Comparison of ENCODE assay signal across 16 cellular contexts in genomic region chr19:7152568-7152967, GRCh38.
DNase-seq lines count a peak whose midpoint lies in the region; ATAC-seq and TF ChIP-seq lines count a peak whose summit lies in the region.
"Had no signal": no experiment of that assay in that cellular context is flagged by ENCODE, and none has a peak within 500 bp of the region (broad histone marks: within the 10 kb centered on the region; RNA-seq: fewer than 3 reads in every experiment).

No MANE protein-coding gene starts in this region.

- H3K36me3 ChIP-seq in SK-N-SH (replicated peaks in 1 of 2; ENCODE audit: control insufficient read depth in 1 of 2, insufficient read depth in 2 of 2, low read length in 1 of 2) (no peaks in the 10 kb centered on the region), sigmoid colon (peaks cover 5 to 43% (median 9%) of the 10 kb centered on the region in 4 donors), stomach (peaks cover 5 to 78% (median 59%) of the 10 kb centered on the region in 4 donors)
- H3K36me3 ChIP-seq: prostate gland had no signal

- CTCF ChIA-PET in SK-N-SH (lab: Yijun Ruan, JAX): interaction anchor here (0.9 kb wide), 1 partner anchor 188 kb away, joined by 5 read pairs; no protein-coding TSS in a partner anchor

- H3K27ac Mint-ChIP-seq in chondrocyte (ENCODE audit: unreplicated experiment): no peak overlapping the region

- H3K4me2 ChIP-seq in SK-N-SH: no peak overlapping the region

- no peaks in the 10 kb centered on the region for H3K9me3 ChIP-seq in SK-N-SH
- H3K9me3 ChIP-seq in sigmoid colon: no peaks in the 10 kb centered on the region
- H3K9me3 ChIP-seq in stomach: no peaks in the 10 kb centered on the region
- H3K9me3 ChIP-seq: esophagus muscularis mucosa, prostate gland had no signal

- no peak for TF ChIP-seq RAD21 in SK-N-SH (IDR thresholded peaks at IDR 0.05; ENCODE audit: low read length)

- peaks cover 7% of the 10 kb centered on the region for H3K36me3 Mint-ChIP-seq in chondrocyte (ENCODE audit: low read depth)

- no peaks in the 10 kb centered on the region for H3K9me2 ChIP-seq in SK-N-SH

- H3K4me1 ChIP-seq in SK-N-SH (ENCODE audit: control insufficient read depth in 1 of 2, insufficient read depth in 2 of 2, low read depth in 1 of 2, low read length in 1 of 2): no peaks in the 10 kb centered on the region
- peaks cover 0 to 8% (median 2%) of the 10 kb centered on the region in 4 donors for H3K4me1 ChIP-seq in sigmoid colon
- H3K4me1 ChIP-seq in stomach: no peaks in the 10 kb centered on the region
- H3K4me1 ChIP-seq: prostate gland had no signal

- H3K4me3 ChIP-seq in SK-N-SH (ENCODE audit: low read depth in 2 of 2, low read length in 1 of 2) (no peak overlapping the region), sigmoid colon (no peak overlapping the region), stomach (no peak overlapping the region)
- H3K4me3 ChIP-seq: esophagus muscularis mucosa, prostate gland had no signal

- H3K27me3 Mint-ChIP-seq in chondrocyte (ENCODE audit: low read depth): no peaks in the 10 kb centered on the region

- TF ChIP-seq POLR2A in sigmoid colon (IDR thresholded peaks at IDR 0.05) (no peak), stomach (IDR thresholded peaks at IDR 0.05) (no peak)

- H3K9me3 Mint-ChIP-seq in chondrocyte (ENCODE audit: low read depth): no peaks in the 10 kb centered on the region

- H3K27me3 ChIP-seq in SK-N-SH (ENCODE audit: insufficient read depth) (no peaks in the 10 kb centered on the region), sigmoid colon (no peaks in the 10 kb centered on the region), stomach (no peaks in the 10 kb centered on the region)
- H3K27me3 ChIP-seq: esophagus muscularis mucosa had no signal

- no peaks in the 10 kb centered on the region for H3K79me2 ChIP-seq in SK-N-SH (ENCODE audit: insufficient read depth)

- TF ChIP-seq CTCF in SK-N-SH (IDR thresholded peaks at IDR 0.05): no peak
- TF ChIP-seq CTCF in chondrocyte (IDR thresholded peaks at IDR 0.05): no peak
- no peak for TF ChIP-seq CTCF in sigmoid colon (IDR thresholded peaks at IDR 0.05)
- no peak for TF ChIP-seq CTCF in stomach (IDR thresholded peaks at IDR 0.05)

- H3K4me3 Mint-ChIP-seq in chondrocyte (ENCODE audit: unreplicated experiment): no peak overlapping the region

- WGBS in SK-N-SH (ENCODE audit: low lambda C conversion rate): 57% methylated on average over 9 of the region's 13 CpGs
- WGBS in sigmoid colon, 2 donors: 71 to 84% methylated on average over 13 of the region's 13 CpGs
- WGBS in stomach, 5 donors: 58 to 80% (median 70%) methylated on average over 13 of the region's 13 CpGs

- DNase-seq in SK-N-SH (peak; percentile 26), LHCN-M2 (ENCODE audit: low read depth) (peak; percentile 11), chondrocyte (ENCODE audit: low spot score) (peak; percentile 48), sigmoid colon (peak; percentile 48), KG1 (lab: John Stamatoyannopoulos, UW) (no peak), stomach (no peak)
- DNase-seq: anterior cingulate cortex, cortex of kidney, DMS153, head of caudate nucleus, NCI-H2171, SHP77 treated with DMSO at 0.1 percent for 48 hours had no signal

- peaks cover 3% of the 10 kb centered on the region for H3K4me1 Mint-ChIP-seq in chondrocyte (ENCODE audit: low read depth)

- no peak overlapping the region for H3K9ac ChIP-seq in SK-N-SH

- H3K27ac ChIP-seq in SK-N-SH (ENCODE audit: low read depth in 2 of 2, low read length in 1 of 2) (no peak overlapping the region), sigmoid colon (no peak overlapping the region), stomach (no peak overlapping the region)
- H3K27ac ChIP-seq: esophagus muscularis mucosa, prostate gland had no signal

- intact Hi-C loops in sigmoid colon (cut with DNase I) (no loop called here), stomach (cut with DNase I; ENCODE audit: low total_unique reads) (no loop called here)

- no peak for ATAC-seq in SK-N-SH treated with all-trans-retinoic acid at 6 μM for 48 hours
- ATAC-seq in HG03280 (IDR thresholded peaks at IDR 0.05; ENCODE audit: unreplicated experiment): no peak

- H2AFZ ChIP-seq in SK-N-SH (ENCODE audit: low read depth): no peak overlapping the region

- POLR2A ChIA-PET in SK-N-SH (lab: Yijun Ruan, JAX): interaction anchor here (1.0 kb wide), 1 partner anchor 12 kb away, joined by 3 read pairs; no protein-coding TSS in a partner anchor

- TF ChIP-seq EP300 in SK-N-SH (IDR thresholded peaks at IDR 0.05; ENCODE audit: borderline replicate concordance in 1 of 2, low read depth in 1 of 2, low read length in 1 of 2) (no peak), sigmoid colon (IDR thresholded peaks at IDR 0.05) (no peak), stomach (IDR thresholded peaks at IDR 0.05) (no peak)

- no peaks in the 10 kb centered on the region for H4K20me1 ChIP-seq in SK-N-SH (ENCODE audit: insufficient read depth)

- no peaks in the 10 kb centered on the region for H3F3A ChIP-seq in SK-N-SH (replicated peaks; ENCODE audit: insufficient read depth)

TF ChIP-seq in SK-N-SH, 30 proteins besides CTCF, POLR2A, EP300 and RAD21 (continues in another document):
- TF ChIP-seq FOXJ3 (CRISPR knock-in tag; IDR thresholded peaks at IDR 0.05): no peak
- no peak for TF ChIP-seq RCOR1 (IDR thresholded peaks at IDR 0.05; ENCODE audit: low read length)
- no peak for TF ChIP-seq IRF3 (IDR thresholded peaks at IDR 0.05; ENCODE audit: low read depth, low read length)
- no peak for TF ChIP-seq SMC3 (IDR thresholded peaks at IDR 0.05; ENCODE audit: low read depth, low read length)
- TF ChIP-seq CHD2 (IDR thresholded peaks at IDR 0.05; ENCODE audit: low read length, partially characterized antibody): no peak
- no peak for TF ChIP-seq MAX (IDR thresholded peaks at IDR 0.05; ENCODE audit: low read depth)
- no peak for TF ChIP-seq EZH2phosphoT487 (IDR thresholded peaks at IDR 0.05; ENCODE audit: borderline replicate concordance, low read depth)
- no peak for TF ChIP-seq YY1 (IDR thresholded peaks at IDR 0.05; ENCODE audit: low read depth)
- TF ChIP-seq GATA2 (CRISPR knock-in tag; IDR thresholded peaks at IDR 0.05): no peak
- no peak for TF ChIP-seq POLR2AphosphoS5 (IDR thresholded peaks at IDR 0.05; ENCODE audit: low read depth, low read length)
- no peak for TF ChIP-seq NFIC (IDR thresholded peaks at IDR 0.05; ENCODE audit: borderline replicate concordance)

TF ChIP-seq in SK-N-SH treated with all-trans-retinoic acid at 6 μM for 48 hours, 23 proteins besides CTCF, POLR2A, EP300 and RAD21 (continues in another document):
- no peak for TF ChIP-seq TCF4 (CRISPR knock-in tag; IDR thresholded peaks at IDR 0.05; ENCODE audit: borderline replicate concordance)
- TF ChIP-seq OSR1 (CRISPR knock-in tag; IDR thresholded peaks at IDR 0.05): no peak
- no peak for TF ChIP-seq BACH2 (CRISPR knock-in tag; IDR thresholded peaks at IDR 0.05; ENCODE audit: borderline replicate concordance)
- TF ChIP-seq GLIS3 (CRISPR knock-in tag; IDR thresholded peaks at IDR 0.05): no peak
- TF ChIP-seq POU6F1 (CRISPR knock-in tag; IDR thresholded peaks at IDR 0.05; ENCODE audit: borderline replicate concordance, low read depth): no peak
- no peak for TF ChIP-seq ISL1 (CRISPR knock-in tag; IDR thresholded peaks at IDR 0.05)
- no peak for TF ChIP-seq PATZ1 (CRISPR knock-in tag; IDR thresholded peaks at IDR 0.05; ENCODE audit: borderline replicate concordance)
- no peak for TF ChIP-seq ARNTL (CRISPR knock-in tag; IDR thresholded peaks at IDR 0.05; ENCODE audit: borderline replicate concordance, low read depth)
- TF ChIP-seq ZFP3 (CRISPR knock-in tag; IDR thresholded peaks at IDR 0.05): no peak
- TF ChIP-seq ESRRG (CRISPR knock-in tag; IDR thresholded peaks at IDR 0.05): no peak

Comparison
In these comparisons a context has a peak if more than half of its experiments do, and no peak if none do; other contexts are left out.
1. DNase-seq: peak in SK-N-SH (single experiment), LHCN-M2 (single experiment), chondrocyte (single experiment) and sigmoid colon (single experiment); none in KG1 (single experiment) and stomach (single experiment).